22 cellular contexts compared by ENCODE assay signal in genomic region chr15:66306381-66306780, GRCh38. TPM values are rescaled to one million over a fixed set of nuclear protein-coding genes. Genes with fewer than 3 reads are reported as not detected.
DNase-seq lines count a peak whose midpoint lies in the region; ATAC-seq and TF ChIP-seq lines count a peak whose summit lies in the region.
"Had no signal": no experiment of that assay in that cellular context is flagged by ENCODE, and none has a peak within 500 bp of the region (broad histone marks: within the 10 kb centered on the region; RNA-seq: fewer than 3 reads in every experiment).

No MANE protein-coding gene starts in this region.

- H3K4me1 Mint-ChIP-seq in T-helper 1 cell treated with Interleukin-12 subunit alpha and Interleukin-12 subunit beta and Interleukin-4 antibody, amounts not matched to agents 30 μg/mL and 1 μg/mL, for 36 hours (ENCODE audit: low read depth) = peaks cover 4% of the 10 kb centered on the region
- H3K4me1 Mint-ChIP-seq: B cell, CD14-positive monocyte had no signal

- ATAC-seq in left colon = peak; percentile 76
- ATAC-seq: HepG2, K562, SK-N-SH treated with all-trans-retinoic acid at 6 μM for 48 hours had no signal

- 81 to 84% methylated on average over 3 of the region's 3 CpGs for WGBS in testis, 2 donors

- TF ChIP-seq CTCF in colonic mucosa (IDR thresholded peaks at IDR 0.05) (no peak), testis (IDR thresholded peaks at IDR 0.05) (no peak)

- peaks cover 36% of the 10 kb centered on the region for H3K36me3 Mint-ChIP-seq in T-helper 1 cell treated with Interleukin-12 subunit alpha and Interleukin-12 subunit beta and Interleukin-4 antibody, amounts not matched to agents 30 μg/mL and 1 μg/mL, for 36 hours (ENCODE audit: low read depth)

- H3K4me3 ChIP-seq in colonic mucosa (no peak overlapping the region), testis (no peak overlapping the region)
- H3K4me3 ChIP-seq: K562, MG63, Peyer's patch had no signal

- no peaks in the 10 kb centered on the region for H3K9me3 Mint-ChIP-seq in T-helper 1 cell treated with Interleukin-12 subunit alpha and Interleukin-12 subunit beta and Interleukin-4 antibody, amounts not matched to agents 30 μg/mL and 1 μg/mL, for 36 hours
- H3K9me3 Mint-ChIP-seq: CD14-positive monocyte, H9, HFFc6 had no signal

- H3K27me3 ChIP-seq in colonic mucosa (no peaks in the 10 kb centered on the region), testis (no peaks in the 10 kb centered on the region)
- H3K27me3 ChIP-seq: MG63, Peyer's patch had no signal

- no peak overlapping the region for H3K9ac ChIP-seq in colonic mucosa (ENCODE audit: low read depth in 2 of 2, low read length in 2 of 2)

- DNase-seq in T-helper 1 cell (no peak), NCI-H146 (lab: John Stamatoyannopoulos, UW) (peak; percentile 64), left colon (no peak), anterior cingulate cortex (lab: John Stamatoyannopoulos, UW) (no peak), colonic mucosa (no peak), testis (no peak)
- DNase-seq: EL, GF-D8, H9, HFFc6, MG63, NCI-H187, NCI-H774, Peyer's patch had no signal

- H3K9me3 ChIP-seq in colonic mucosa (no peaks in the 10 kb centered on the region), testis (no peaks in the 10 kb centered on the region)
- H3K9me3 ChIP-seq: MG63, Peyer's patch had no signal

- H3K27ac ChIP-seq in colonic mucosa (no peak overlapping the region), testis (no peak overlapping the region)
- H3K27ac ChIP-seq: HL-60, Peyer's patch had no signal

- H3K4me3 Mint-ChIP-seq in T-helper 1 cell treated with Interleukin-12 subunit alpha and Interleukin-12 subunit beta and Interleukin-4 antibody, amounts not matched to agents 30 μg/mL and 1 μg/mL, for 36 hours = no peak overlapping the region
- H3K4me3 Mint-ChIP-seq: B cell, CD14-positive monocyte, H9, HFFc6 had no signal

- no peaks in the 10 kb centered on the region for H3K27me3 Mint-ChIP-seq in T-helper 1 cell treated with Interleukin-12 subunit alpha and Interleukin-12 subunit beta and Interleukin-4 antibody, amounts not matched to agents 30 μg/mL and 1 μg/mL, for 36 hours (ENCODE audit: low read depth)
- H3K27me3 Mint-ChIP-seq: B cell had no signal

- H3K36me3 ChIP-seq in colonic mucosa (no peaks in the 10 kb centered on the region), testis (ENCODE audit: low read depth, missing control alignments) (no peaks in the 10 kb centered on the region)

- H3K4me1 ChIP-seq in colonic mucosa (no peaks in the 10 kb centered on the region), testis (no peaks in the 10 kb centered on the region)
- H3K4me1 ChIP-seq: Peyer's patch had no signal

- intact Hi-C loops in left colon (cut with DNase I, micrococcal nuclease) (no loop called here), colonic mucosa (cut with DNase I) (loop anchor here (10.0 kb wide), 1 partner anchor 188 kb away; the partner anchor contains the start of gene SNAPC5), testis (cut with DNase I; ENCODE audit: low total_unique reads) (no loop called here)

- peak overlapping the region; percentile 44 for H3K27ac Mint-ChIP-seq in T-helper 1 cell treated with Interleukin-12 subunit alpha and Interleukin-12 subunit beta and Interleukin-4 antibody, amounts not matched to agents 30 μg/mL and 1 μg/mL, for 36 hours
- H3K27ac Mint-ChIP-seq: B cell, HFFc6 had no signal

- no peak for TF ChIP-seq POLR2A in testis (IDR thresholded peaks at IDR 0.05)

RNA-seq across cellular contexts. Expression of gene DIS3L, which starts 13.0 kb away (rescaled TPM):
- total RNA-seq in left colon (10 to 100 TPM; 20.1 to 24.4 TPM), colonic mucosa (10 to 100 TPM; 17.2 to 19.9 TPM), testis (10 to 100 TPM; 48.7 to 51.8 TPM)
- 46.3 TPM for polyA plus RNA-seq in testis (ENCODE audit: insufficient read depth, low read depth, low replicate concordance)

RNA-seq across cellular contexts. Expression of gene TIPIN, which starts 50.1 kb away (rescaled TPM):
- total RNA-seq in left colon (1 to 10 TPM; 2.6 to 7.8 TPM), colonic mucosa (10 to 100 TPM in 1 of 2 donors, 1 to 10 TPM in 1; 2.9 to 10.6 TPM), testis (10 to 100 TPM; 20.7 to 36.8 TPM)
- polyA plus RNA-seq in testis (ENCODE audit: insufficient read depth, low read depth, low replicate concordance) = 31.7 TPM

RNA-seq across cellular contexts. Expression of gene MEGF11, which starts 52.8 kb away (rescaled TPM):
- total RNA-seq in left colon (not detected), colonic mucosa (not detected), testis (1 to 10 TPM; 4.5 to 8.6 TPM)
- 18.7 TPM for polyA plus RNA-seq in testis (ENCODE audit: insufficient read depth, low read depth, low replicate concordance)
- total RNA-seq: HepG2, HFFc6, K562, LHCN-M2, Peyer's patch had no signal
- polyA plus RNA-seq: CD14-positive monocyte, HepG2 had no signal

Comparison
In these comparisons a context has a peak if more than half of its experiments do, and no peak if none do; other contexts are left out.
1. RNA of gene MEGF11, which starts 52.8 kb away (total RNA-seq): 4.5 to 8.6 TPM in testis; not detected in left colon and not detected in colonic mucosa; every median in the first group is over 4 times any median in the second.